Comparison of ENCODE assay signal across 8 cellular contexts in genomic region chr16:10256855-10257641, GRCh38.
A peak's percentile ranks its signal among the peaks of the same experiment; 100 is the strongest.
DNase-seq lines count a peak whose midpoint lies in the region; ATAC-seq and TF ChIP-seq lines count a peak whose summit lies in the region.

No MANE protein-coding gene starts in this region.

- no CpG with 5 or more reads among the region's 15 CpGs for WGBS in trophoblast cell (ENCODE audit: extremely low coverage, insufficient coverage, insufficient read length)

- peak overlapping the region; percentile 33 for H3K18ac ChIP-seq in trophoblast cell (ENCODE audit: low read length)

- no peaks in the 10 kb centered on the region for H3K27me3 ChIP-seq in fibroblast of lung (ENCODE audit: control insufficient read depth, insufficient read depth, low read length)
- H3K27me3 ChIP-seq in trophoblast cell (ENCODE audit: insufficient read depth, low read length) = no peaks in the 10 kb centered on the region

- H3K9me3 ChIP-seq in fibroblast of lung (ENCODE audit: control insufficient read depth, insufficient read depth, low read depth, low read length) = no peaks in the 10 kb centered on the region
- no peaks in the 10 kb centered on the region for H3K9me3 ChIP-seq in trophoblast cell (ENCODE audit: insufficient read depth, low read depth, low read length)

- H4K91ac ChIP-seq in trophoblast cell (ENCODE audit: low read depth, low read length) = no peak overlapping the region

- H4K20me1 ChIP-seq in fibroblast of lung (ENCODE audit: control insufficient read depth, extremely low read depth, insufficient read depth, low read length) = no peaks in the 10 kb centered on the region

- no peaks in the 10 kb centered on the region for H3K79me2 ChIP-seq in fibroblast of lung (ENCODE audit: control insufficient read depth, insufficient read depth, low read length)
- H3K79me2 ChIP-seq in trophoblast cell (ENCODE audit: control insufficient read depth, insufficient read depth, low read length, poor library complexity) = no peaks in the 10 kb centered on the region

- no peak overlapping the region for H4K12ac ChIP-seq in trophoblast cell (ENCODE audit: low read depth, low read length)

- H2BK120ac ChIP-seq in trophoblast cell (ENCODE audit: insufficient read depth, low read length, poor library complexity) = no peak overlapping the region

- no peak overlapping the region for H3K9ac ChIP-seq in fibroblast of lung (ENCODE audit: insufficient read depth, low read length)
- no peak overlapping the region for H3K9ac ChIP-seq in trophoblast cell (ENCODE audit: low read length)

- H3K23ac ChIP-seq in trophoblast cell (ENCODE audit: low read length) = no peak overlapping the region

- no peak overlapping the region for H2BK12ac ChIP-seq in trophoblast cell (ENCODE audit: low read length)

- no peaks in the 10 kb centered on the region for H3K79me1 ChIP-seq in trophoblast cell (ENCODE audit: low read length)

- no peak overlapping the region for H2AFZ ChIP-seq in fibroblast of lung (ENCODE audit: low read length)
- H2AFZ ChIP-seq in trophoblast cell (ENCODE audit: insufficient read depth, low read length, poor library complexity) = no peak overlapping the region

- H3K4me1 ChIP-seq in fibroblast of lung (ENCODE audit: control insufficient read depth, extremely low read depth, insufficient read depth, low read length) = no peaks in the 10 kb centered on the region
- no peaks in the 10 kb centered on the region for H3K4me1 ChIP-seq in trophoblast cell (ENCODE audit: control insufficient read depth in 1 of 2, insufficient read depth in 2 of 2, low read length in 2 of 2)

- ATAC-seq in GM19351 (IDR thresholded peaks at IDR 0.05; ENCODE audit: unreplicated experiment) (peak; percentile 59), HG02588 (IDR thresholded peaks at IDR 0.05; ENCODE audit: unreplicated experiment) (no peak)

- H4K8ac ChIP-seq in trophoblast cell (ENCODE audit: low read depth, low read length) = no peak overlapping the region

- no peak overlapping the region for H3K14ac ChIP-seq in trophoblast cell (ENCODE audit: low read length)

- no peak overlapping the region for H3K27ac ChIP-seq in fibroblast of lung (ENCODE audit: insufficient read depth, low read length)
- H3K27ac ChIP-seq in trophoblast cell (ENCODE audit: low read depth, low read length) = no peak overlapping the region

- H3K36me3 ChIP-seq in fibroblast of lung (ENCODE audit: control insufficient read depth, insufficient read depth, low read length) = no peaks in the 10 kb centered on the region
- H3K36me3 ChIP-seq in trophoblast cell (ENCODE audit: control insufficient read depth in 1 of 2, insufficient read depth in 2 of 2, low read length in 2 of 2) = no peaks in the 10 kb centered on the region

- peak; percentile 78 for DNase-seq in AG20443 (ENCODE audit: low spot score)
- peak; percentile 96 for DNase-seq in NCI-H82 (lab: John Stamatoyannopoulos, UW)
- peak; percentile 19 for DNase-seq in activated T-cell treated with anti-CD3 and anti-CD28 coated beads for 48 hours (ENCODE audit: low read depth)
- DNase-seq in fibroblast of lung (ENCODE audit: low read depth in 2 of 2) = peak; percentile 3 to 5
- peak; percentile 19 to 38 for DNase-seq in trophoblast cell
- no peak for DNase-seq in SK-N-DZ (ENCODE audit: low spot score)

- no peak overlapping the region for H2BK5ac ChIP-seq in trophoblast cell (ENCODE audit: low read depth, low read length, poor library complexity)

- H3K4me2 ChIP-seq in fibroblast of lung (ENCODE audit: extremely low read depth, insufficient read depth, low read length) (no peak overlapping the region), trophoblast cell (ENCODE audit: low read length) (no peak overlapping the region)

- H3K4ac ChIP-seq in trophoblast cell (ENCODE audit: low read depth, low read length) = no peak overlapping the region

- TF ChIP-seq CTCF in fibroblast of lung (conservative IDR thresholded peaks at IDR 0.05 in 1 of 2, IDR thresholded peaks at IDR 0.05 in 1 of 2; ENCODE audit: low read depth in 1 of 2, low read length in 2 of 2) = peak; percentile 60 to 87

- no peak overlapping the region for H2AK5ac ChIP-seq in trophoblast cell (ENCODE audit: low read length)

- H3K4me3 ChIP-seq in fibroblast of lung (replicated peaks in 1 of 4; ENCODE audit: control extremely low read depth in 1 of 4, insufficient read depth in 1 of 4, low read depth in 3 of 4, low read length in 4 of 4) = no peak overlapping the region
- H3K4me3 ChIP-seq in trophoblast cell (ENCODE audit: low read depth, low read length) = no peak overlapping the region
